In the genomic region with DNA sequence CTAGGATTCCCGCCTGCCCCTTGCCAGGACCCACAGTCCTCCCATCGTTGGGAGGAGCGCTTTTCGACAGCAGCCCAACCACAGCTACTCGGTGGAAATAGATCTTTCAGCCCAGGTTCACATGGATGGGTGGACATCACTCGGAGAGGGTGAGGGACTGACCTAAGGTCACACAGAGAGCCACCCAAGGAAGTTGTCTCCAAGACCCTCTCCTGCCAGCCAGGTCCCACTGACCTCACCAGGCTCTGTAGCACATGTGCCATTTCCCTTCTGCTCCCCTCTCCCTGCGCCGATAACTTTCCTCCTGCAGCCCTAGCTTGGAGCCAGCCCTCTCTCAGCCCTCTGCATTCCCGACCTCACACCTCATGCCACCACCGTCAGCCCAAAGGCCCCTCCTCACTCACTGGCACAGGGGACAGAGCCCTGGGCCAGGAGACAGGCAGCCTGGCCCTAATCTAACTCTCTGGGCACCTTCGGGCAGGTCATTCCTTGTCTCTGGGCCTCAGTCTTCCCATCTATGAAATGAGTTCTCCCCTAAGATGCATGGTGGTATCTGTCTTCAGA, we compare ENCODE assay signal across 1 cellular context.
TF ChIP-seq lines count a peak whose summit lies in the region.

No MANE protein-coding gene starts in this region.

TF ChIP-seq in GM23338, 12 proteins besides CTCF, POLR2A, EP300 and RAD21 (continued from another document):
- TF ChIP-seq, protein P1, sequence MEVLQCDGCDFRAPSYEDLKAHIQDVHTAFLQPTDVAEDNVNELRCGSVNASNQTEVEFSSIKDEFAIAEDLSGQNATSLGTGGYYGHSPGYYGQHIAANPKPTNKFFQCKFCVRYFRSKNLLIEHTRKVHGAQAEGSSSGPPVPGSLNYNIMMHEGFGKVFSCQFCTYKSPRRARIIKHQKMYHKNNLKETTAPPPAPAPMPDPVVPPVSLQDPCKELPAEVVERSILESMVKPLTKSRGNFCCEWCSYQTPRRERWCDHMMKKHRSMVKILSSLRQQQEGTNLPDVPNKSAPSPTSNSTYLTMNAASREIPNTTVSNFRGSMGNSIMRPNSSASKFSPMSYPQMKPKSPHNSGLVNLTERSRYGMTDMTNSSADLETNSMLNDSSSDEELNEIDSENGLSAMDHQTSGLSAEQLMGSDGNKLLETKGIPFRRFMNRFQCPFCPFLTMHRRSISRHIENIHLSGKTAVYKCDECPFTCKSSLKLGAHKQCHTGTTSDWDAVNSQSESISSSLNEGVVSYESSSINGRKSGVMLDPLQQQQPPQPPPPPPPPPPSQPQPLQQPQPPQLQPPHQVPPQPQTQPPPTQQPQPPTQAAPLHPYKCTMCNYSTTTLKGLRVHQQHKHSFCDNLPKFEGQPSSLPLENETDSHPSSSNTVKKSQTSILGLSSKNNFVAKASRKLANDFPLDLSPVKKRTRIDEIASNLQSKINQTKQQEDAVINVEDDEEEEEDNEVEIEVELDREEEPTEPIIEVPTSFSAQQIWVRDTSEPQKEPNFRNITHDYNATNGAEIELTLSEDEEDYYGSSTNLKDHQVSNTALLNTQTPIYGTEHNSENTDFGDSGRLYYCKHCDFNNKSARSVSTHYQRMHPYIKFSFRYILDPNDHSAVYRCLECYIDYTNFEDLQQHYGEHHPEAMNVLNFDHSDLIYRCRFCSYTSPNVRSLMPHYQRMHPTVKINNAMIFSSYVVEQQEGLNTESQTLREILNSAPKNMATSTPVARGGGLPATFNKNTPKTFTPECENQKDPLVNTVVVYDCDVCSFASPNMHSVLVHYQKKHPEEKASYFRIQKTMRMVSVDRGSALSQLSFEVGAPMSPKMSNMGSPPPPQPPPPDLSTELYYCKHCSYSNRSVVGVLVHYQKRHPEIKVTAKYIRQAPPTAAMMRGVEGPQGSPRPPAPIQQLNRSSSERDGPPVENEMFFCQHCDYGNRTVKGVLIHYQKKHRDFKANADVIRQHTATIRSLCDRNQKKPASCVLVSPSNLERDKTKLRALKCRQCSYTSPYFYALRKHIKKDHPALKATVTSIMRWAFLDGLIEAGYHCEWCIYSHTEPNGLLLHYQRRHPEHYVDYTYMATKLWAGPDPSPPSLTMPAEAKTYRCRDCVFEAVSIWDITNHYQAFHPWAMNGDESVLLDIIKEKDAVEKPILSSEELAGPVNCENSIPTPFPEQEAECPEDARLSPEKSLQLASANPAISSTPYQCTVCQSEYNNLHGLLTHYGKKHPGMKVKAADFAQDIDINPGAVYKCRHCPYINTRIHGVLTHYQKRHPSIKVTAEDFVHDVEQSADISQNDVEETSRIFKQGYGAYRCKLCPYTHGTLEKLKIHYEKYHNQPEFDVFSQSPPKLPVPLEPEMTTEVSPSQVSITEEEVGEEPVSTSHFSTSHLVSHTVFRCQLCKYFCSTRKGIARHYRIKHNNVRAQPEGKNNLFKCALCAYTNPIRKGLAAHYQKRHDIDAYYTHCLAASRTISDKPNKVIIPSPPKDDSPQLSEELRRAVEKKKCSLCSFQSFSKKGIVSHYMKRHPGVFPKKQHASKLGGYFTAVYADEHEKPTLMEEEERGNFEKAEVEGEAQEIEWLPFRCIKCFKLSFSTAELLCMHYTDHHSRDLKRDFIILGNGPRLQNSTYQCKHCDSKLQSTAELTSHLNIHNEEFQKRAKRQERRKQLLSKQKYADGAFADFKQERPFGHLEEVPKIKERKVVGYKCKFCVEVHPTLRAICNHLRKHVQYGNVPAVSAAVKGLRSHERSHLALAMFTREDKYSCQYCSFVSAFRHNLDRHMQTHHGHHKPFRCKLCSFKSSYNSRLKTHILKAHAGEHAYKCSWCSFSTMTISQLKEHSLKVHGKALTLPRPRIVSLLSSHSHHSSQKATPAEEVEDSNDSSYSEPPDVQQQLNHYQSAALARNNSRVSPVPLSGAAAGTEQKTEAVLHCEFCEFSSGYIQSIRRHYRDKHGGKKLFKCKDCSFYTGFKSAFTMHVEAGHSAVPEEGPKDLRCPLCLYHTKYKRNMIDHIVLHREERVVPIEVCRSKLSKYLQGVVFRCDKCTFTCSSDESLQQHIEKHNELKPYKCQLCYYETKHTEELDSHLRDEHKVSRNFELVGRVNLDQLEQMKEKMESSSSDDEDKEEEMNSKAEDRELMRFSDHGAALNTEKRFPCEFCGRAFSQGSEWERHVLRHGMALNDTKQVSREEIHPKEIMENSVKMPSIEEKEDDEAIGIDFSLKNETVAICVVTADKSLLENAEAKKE (CRISPR knock-in tag; IDR thresholded peaks at IDR 0.05): no peak
- TF ChIP-seq NANOG (IDR thresholded peaks at IDR 0.05; ENCODE audit: borderline replicate concordance): no peak
TF ChIP-seq in GM23338: peak in this region for 0.
